In genomic region chr1:222252788-222253187, GRCh38 we compare ENCODE assay signal across 25 cellular contexts.
"Had no signal": no experiment of that assay in that cellular context is flagged by ENCODE, and none has a peak within 500 bp of the region (broad histone marks: within the 10 kb centered on the region; RNA-seq: fewer than 3 reads in every experiment).

No MANE protein-coding gene starts in this region.

- H3K27ac Mint-ChIP-seq: mesothelial cell of epicardium, naive B cell had no signal

- H3K27me3 ChIP-seq: dorsolateral prefrontal cortex, esophagus squamous epithelium, gastrocnemius medialis, heart left ventricle, hepatocyte, left lung had no signal

- H3K27me3 Mint-ChIP-seq: naive thymus-derived CD8-positive, alpha-beta T cell had no signal

- ATAC-seq: gastrocnemius medialis; heart left ventricle; left cardiac atrium; left lung; left ventricle myocardium superior; lower lobe of right lung; mucosa of descending colon; naive thymus-derived CD8-positive, alpha-beta T cell had no signal

- DNase-seq: dermis blood vessel endothelial cell; dorsolateral prefrontal cortex; effector CD4-positive, alpha-beta T cell; effector memory CD4-positive, alpha-beta T cell; esophagus squamous epithelium; foreskin fibroblast; foreskin melanocyte; gastrocnemius medialis; heart left ventricle; hypothalamus; left cardiac atrium; left lung; left ventricle myocardium superior; lower lobe of right lung; mesenchymal stem cell; mucosa of descending colon; naive B cell; naive thymus-derived CD8-positive, alpha-beta T cell had no signal

- H3K27ac ChIP-seq: coronary artery, dorsolateral prefrontal cortex, esophagus squamous epithelium, gastrocnemius medialis, heart left ventricle, hepatocyte, left lung, lower lobe of right lung had no signal

- H3K4me3 ChIP-seq: coronary artery, dorsolateral prefrontal cortex, esophagus squamous epithelium, gastrocnemius medialis, heart left ventricle, hepatocyte, left lung, lower lobe of right lung, mucosa of descending colon had no signal

- H3K9me3 ChIP-seq: esophagus squamous epithelium, gastrocnemius medialis, left lung, lower lobe of right lung, mucosa of descending colon had no signal

- H2AFZ ChIP-seq: hepatocyte had no signal

- H3K4me3 Mint-ChIP-seq: mesothelial cell of epicardium; naive thymus-derived CD8-positive, alpha-beta T cell had no signal

- H3K36me3 ChIP-seq: esophagus squamous epithelium, gastrocnemius medialis, heart left ventricle, left lung, lower lobe of right lung had no signal

- FAIRE-seq: colon, endothelial cell of umbilical vein, islet of Langerhans, keratinocyte had no signal

- H3K4me2 ChIP-seq: hepatocyte had no signal

- H3K4me1 ChIP-seq: gastrocnemius medialis, heart left ventricle, left lung, lower lobe of right lung had no signal

- H3K36me3 Mint-ChIP-seq: mesothelial cell of epicardium, naive B cell had no signal

- H3K79me2 ChIP-seq: hepatocyte had no signal
